ENCODE assay signal across 13 cellular contexts in the genomic region with DNA sequence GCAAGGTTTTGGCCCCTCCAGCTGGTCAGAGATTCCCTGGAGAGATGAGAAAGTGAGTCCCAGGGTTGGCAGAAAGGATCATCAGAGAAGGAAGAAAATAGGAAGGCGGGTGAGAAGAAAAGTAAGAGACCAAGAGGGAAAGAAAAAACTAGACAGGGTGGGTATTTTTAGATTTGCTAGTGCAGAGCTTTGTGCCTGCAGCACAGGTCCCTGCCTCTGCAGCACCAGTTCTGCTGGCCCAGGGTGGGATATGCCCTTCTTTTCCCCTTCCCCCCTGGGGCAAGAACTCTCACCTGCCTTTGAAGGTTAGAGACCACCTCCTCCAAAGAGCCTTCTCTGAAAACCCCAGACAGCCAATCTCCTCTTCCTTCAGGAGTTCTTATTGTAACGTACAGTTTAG.
DNase-seq lines count a peak whose midpoint lies in the region; ATAC-seq, FAIRE-seq and TF ChIP-seq lines count a peak whose summit lies in the region.
"Had no signal": no experiment of that assay in that cellular context is flagged by ENCODE, and none has a peak within 500 bp of the region (broad histone marks: within the 10 kb centered on the region; RNA-seq: fewer than 3 reads in every experiment).

No MANE protein-coding gene starts in this region.

- H3K4me2 ChIP-seq in neural progenitor cell: no peak overlapping the region
- H3K4me2 ChIP-seq: BLaER1 had no signal

- no peaks in the 10 kb centered on the region for H3K27me3 Mint-ChIP-seq in neural progenitor cell (ENCODE audit: insufficient read depth, low read depth)
- H3K27me3 Mint-ChIP-seq: CD8-positive, alpha-beta memory T cell; IgD-negative memory B cell had no signal

- intact Hi-C loops in Right ventricle myocardium superior (cut with DNase I) (no loop called here), cardiac septum (cut with DNase I) (no loop called here), left ventricle myocardium inferior (cut with micrococcal nuclease) (no loop called here), pancreas (cut with DNase I) (no loop called here)

- no peaks in the 10 kb centered on the region for H3K79me2 ChIP-seq in neural progenitor cell (ENCODE audit: low read depth)

- H3K9me3 ChIP-seq in left ventricle myocardium inferior (replicated peaks) (no peaks in the 10 kb centered on the region), neural progenitor cell (ENCODE audit: low read depth) (no peaks in the 10 kb centered on the region), pancreas (no peaks in the 10 kb centered on the region)
- H3K9me3 ChIP-seq: BLaER1 had no signal

- no peak for DNase-seq in Right ventricle myocardium superior
- no peak for DNase-seq in cardiac septum (ENCODE audit: low spot score)
- no peak for DNase-seq in left ventricle myocardium inferior
- DNase-seq in neural progenitor cell (ENCODE audit: low spot score): no peak
- DNase-seq in pancreas: no peak
- DNase-seq in mesenteric fat pad (ENCODE audit: low spot score): no peak
- DNase-seq in activated T-cell treated with anti-CD3 and anti-CD28 coated beads, Interleukin-2, amount 50 U/mL, for 48 hours: no peak
- DNase-seq: CD8-positive, alpha-beta memory T cell; DMS53; GF-D8 had no signal

- peak overlapping the region; percentile 48 for H3K27ac ChIP-seq in left ventricle myocardium inferior (replicated peaks)
- no peak overlapping the region for H3K27ac ChIP-seq in neural progenitor cell
- H3K27ac ChIP-seq in pancreas: no peak overlapping the region
- H3K27ac ChIP-seq: 22Rv1, BLaER1 had no signal

- no peak overlapping the region for H3K4me3 Mint-ChIP-seq in neural progenitor cell
- H3K4me3 Mint-ChIP-seq: CD8-positive, alpha-beta memory T cell; IgD-negative memory B cell had no signal

- no peaks in the 10 kb centered on the region for H4K20me1 ChIP-seq in neural progenitor cell (ENCODE audit: low read depth)
- H4K20me1 ChIP-seq: BLaER1 had no signal

- H3K36me3 Mint-ChIP-seq in neural progenitor cell: no peaks in the 10 kb centered on the region
- H3K36me3 Mint-ChIP-seq: CD8-positive, alpha-beta memory T cell; IgD-negative memory B cell had no signal

- H3K4me1 ChIP-seq in left ventricle myocardium inferior (peaks cover 7% of the 10 kb centered on the region), neural progenitor cell (no peaks in the 10 kb centered on the region), pancreas (no peaks in the 10 kb centered on the region)
- H3K4me1 ChIP-seq: BLaER1 had no signal

- no peak overlapping the region for H3K9ac ChIP-seq in neural progenitor cell
- H3K9ac ChIP-seq: BLaER1 had no signal

- H3K36me3 ChIP-seq in left ventricle myocardium inferior: no peaks in the 10 kb centered on the region
- no peaks in the 10 kb centered on the region for H3K36me3 ChIP-seq in neural progenitor cell
- H3K36me3 ChIP-seq in pancreas: no peaks in the 10 kb centered on the region
- H3K36me3 ChIP-seq: BLaER1 had no signal

- ATAC-seq in Right ventricle myocardium superior (ENCODE audit: poor library complexity) (peak; percentile 57), pancreas (no peak)

- FAIRE-seq in pancreas (lab: Jason Lieb, UNC): no peak

- H3K27me3 ChIP-seq in left ventricle myocardium inferior (ENCODE audit: low read depth) (no peaks in the 10 kb centered on the region), neural progenitor cell (no peaks in the 10 kb centered on the region), pancreas (no peaks in the 10 kb centered on the region)
- H3K27me3 ChIP-seq: BLaER1 had no signal

- no peaks in the 10 kb centered on the region for H3F3A ChIP-seq in neural progenitor cell (ENCODE audit: low read depth)

- no peaks in the 10 kb centered on the region for H3K9me3 Mint-ChIP-seq in neural progenitor cell

- no peaks in the 10 kb centered on the region for H3K4me1 Mint-ChIP-seq in neural progenitor cell
- H3K4me1 Mint-ChIP-seq: CD8-positive, alpha-beta memory T cell; IgD-negative memory B cell had no signal

- no peak for TF ChIP-seq CTCF in left ventricle myocardium inferior (IDR thresholded peaks at IDR 0.05; ENCODE audit: borderline replicate concordance)
- TF ChIP-seq CTCF in neural progenitor cell (IDR thresholded peaks at IDR 0.05): no peak
- no peak for TF ChIP-seq CTCF in pancreas (IDR thresholded peaks at IDR 0.05)

- H3K4me3 ChIP-seq in left ventricle myocardium inferior (peak overlapping the region; percentile 22), neural progenitor cell (no peak overlapping the region), pancreas (no peak overlapping the region)
- H3K4me3 ChIP-seq: BLaER1 had no signal

- peak overlapping the region; percentile 17 for H2AFZ ChIP-seq in neural progenitor cell (replicated peaks)

- no peak overlapping the region for H3K27ac Mint-ChIP-seq in neural progenitor cell
- H3K27ac Mint-ChIP-seq: IgD-negative memory B cell had no signal

- WGBS in pancreas, 2 donors: 50 to 52% methylated on average over 2 of the region's 2 CpGs
